In genomic region chr19:12140545-12141404, GRCh38 we compare ENCODE assay signal across 1 cellular context.
A peak's percentile ranks its signal among the peaks of the same experiment; 100 is the strongest.
TF ChIP-seq lines count a peak whose summit lies in the region.

No MANE protein-coding gene starts in this region.

TF ChIP-seq in K562, 482 proteins besides CTCF, POLR2A, EP300 and RAD21:
- 0 out of 2 replicates have a peak, but pooled peaks have one; percentile 35 for TF ChIP-seq MYC (IDR thresholded peaks at IDR 0.05; ENCODE audit: low read depth, low read length)
- no peak for TF ChIP-seq MYC (CRISPR knock-in tag; IDR thresholded peaks at IDR 0.05; ENCODE audit: borderline replicate concordance, low read depth)
- TF ChIP-seq TAF9B (IDR thresholded peaks at IDR 0.05; ENCODE audit: partially characterized antibody): no peak
- peak; percentile 92 for TF ChIP-seq SMC3 (conservative IDR thresholded peaks at IDR 0.05; ENCODE audit: insufficient read depth, low read depth, low read length)
- TF ChIP-seq STAG1 (CRISPR knock-in tag; IDR thresholded peaks at IDR 0.05; ENCODE audit: borderline replicate concordance): peak; percentile 88
- no peak for TF ChIP-seq NCOR1 (IDR thresholded peaks at IDR 0.05)
- TF ChIP-seq ARID2 (IDR thresholded peaks at IDR 0.05): peak; percentile 87
- peak; percentile 70 for TF ChIP-seq DEAF1 (CRISPR knock-in tag; IDR thresholded peaks at IDR 0.05)
- peak; percentile 49; the same call in 1 of the 2 replicates for TF ChIP-seq CREM (IDR thresholded peaks at IDR 0.05; ENCODE audit: low read depth)
- peak; percentile 36 for TF ChIP-seq NEUROD1 (IDR thresholded peaks at IDR 0.05; ENCODE audit: borderline replicate concordance, low read depth, low read length, partially characterized antibody)
- TF ChIP-seq RCOR1 (IDR thresholded peaks at IDR 0.05; ENCODE audit: borderline replicate concordance in 1 of 2, low read depth in 2 of 2, low read length in 2 of 2): 0 out of 4 replicates have a peak, but pooled peaks of 1 of the 2 experiments have one; percentile 29
- TF ChIP-seq CC2D1A (IDR thresholded peaks at IDR 0.05): peak; percentile 65
- TF ChIP-seq, protein P1, sequence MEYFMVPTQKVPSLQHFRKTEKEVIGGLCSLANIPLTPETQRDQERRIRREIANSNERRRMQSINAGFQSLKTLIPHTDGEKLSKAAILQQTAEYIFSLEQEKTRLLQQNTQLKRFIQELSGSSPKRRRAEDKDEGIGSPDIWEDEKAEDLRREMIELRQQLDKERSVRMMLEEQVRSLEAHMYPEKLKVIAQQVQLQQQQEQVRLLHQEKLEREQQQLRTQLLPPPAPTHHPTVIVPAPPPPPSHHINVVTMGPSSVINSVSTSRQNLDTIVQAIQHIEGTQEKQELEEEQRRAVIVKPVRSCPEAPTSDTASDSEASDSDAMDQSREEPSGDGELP (CRISPR knock-in tag; IDR thresholded peaks at IDR 0.05; ENCODE audit: borderline replicate concordance): peak; percentile 47; the same call in 1 of the 2 replicates
- TF ChIP-seq SRSF9 (IDR thresholded peaks at IDR 0.05; ENCODE audit: borderline replicate concordance, low read depth, low read length): no peak
- TF ChIP-seq JUND (IDR thresholded peaks at IDR 0.05; ENCODE audit: borderline replicate concordance, low read depth, low read length): 0 out of 2 replicates have a peak, but pooled peaks have one; percentile 15
- TF ChIP-seq JUND (tag; IDR thresholded peaks at IDR 0.05; ENCODE audit: borderline replicate concordance, low read depth, low read length): no peak; the same call in 2 of the 3 replicates
- 0 out of 2 replicates have a peak, but pooled peaks have one; percentile 22 for TF ChIP-seq CBX5 (IDR thresholded peaks at IDR 0.05; ENCODE audit: borderline replicate concordance, low read depth)
- no peak for TF ChIP-seq TCFL5 (CRISPR knock-in tag; conservative IDR thresholded peaks at IDR 0.05)
- TF ChIP-seq RB1 (IDR thresholded peaks at IDR 0.05; ENCODE audit: low read depth): peak; percentile 40; the same call in 1 of the 2 replicates
- 0 out of 2 replicates have a peak, but pooled peaks have one; percentile 14 for TF ChIP-seq CBX1 (IDR thresholded peaks at IDR 0.05; ENCODE audit: low read depth)
- no peak for TF ChIP-seq RREB1 (CRISPR knock-in tag; IDR thresholded peaks at IDR 0.05)
- 0 out of 2 replicates have a peak, but pooled peaks have one; percentile 12 for TF ChIP-seq NFIC (IDR thresholded peaks at IDR 0.05)
- TF ChIP-seq XRCC5 (IDR thresholded peaks at IDR 0.05; ENCODE audit: low read depth, low read length): 0 out of 2 replicates have a peak, but pooled peaks have one; percentile 37
- no peak for TF ChIP-seq HEY1 (CRISPR knock-in tag; IDR thresholded peaks at IDR 0.05; ENCODE audit: borderline replicate concordance)
- TF ChIP-seq HDGF (IDR thresholded peaks at IDR 0.05): peak; percentile 64; the same call in 1 of the 2 replicates
- peak; percentile 31; the same call in 1 of the 2 replicates for TF ChIP-seq L3MBTL2 (IDR thresholded peaks at IDR 0.05)
- TF ChIP-seq ZNF124 (CRISPR knock-in tag; IDR thresholded peaks at IDR 0.05): no peak
- 0 out of 4 replicates have a peak, but pooled peaks of 1 of the 2 experiments have one; percentile 10 for TF ChIP-seq SRF (CRISPR knock-in tag; IDR thresholded peaks at IDR 0.05)
- peak; percentile 22 for TF ChIP-seq MEIS2 (IDR thresholded peaks at IDR 0.05; ENCODE audit: partially characterized antibody)
- peak; percentile 47; the same call in 1 of the 2 replicates for TF ChIP-seq CTBP1 (IDR thresholded peaks at IDR 0.05; ENCODE audit: borderline replicate concordance)
